In genomic region chr9:131227112-131228058, GRCh38 we compare ENCODE assay signal across 12 cellular contexts. TPM values are rescaled to one million over a fixed set of nuclear protein-coding genes. Genes with fewer than 3 reads are reported as not detected.
DNase-seq lines count a peak whose midpoint lies in the region; ATAC-seq and TF ChIP-seq lines count a peak whose summit lies in the region.
"Had no signal": no experiment of that assay in that cellular context is flagged by ENCODE, and none has a peak within 500 bp of the region (broad histone marks: within the 10 kb centered on the region; RNA-seq: fewer than 3 reads in every experiment).

No MANE protein-coding gene starts in this region.

- no peaks in the 10 kb centered on the region for H3K27me3 ChIP-seq in BLaER1
- H3K27me3 ChIP-seq in HUES6 (ENCODE audit: control insufficient read depth, insufficient read depth, low read length): no peaks in the 10 kb centered on the region
- H3K27me3 ChIP-seq: body of pancreas, gastroesophageal sphincter, vagina had no signal

- H3K9me3 ChIP-seq in BLaER1 (no peaks in the 10 kb centered on the region), HUES6 (ENCODE audit: control insufficient read depth, insufficient read depth, low read depth, low read length) (no peaks in the 10 kb centered on the region)
- H3K9me3 ChIP-seq: body of pancreas, gastroesophageal sphincter, vagina had no signal

- H3K9ac ChIP-seq in BLaER1 (no peak overlapping the region), HUES6 (ENCODE audit: low read length) (no peak overlapping the region)

- H4K20me1 ChIP-seq in BLaER1: peaks cover 18% of the 10 kb centered on the region

- TF ChIP-seq CTCF in VCaP (conservative IDR thresholded peaks at IDR 0.05): peak; percentile 28

- peaks cover 46% of the 10 kb centered on the region for H3K4me1 ChIP-seq in BLaER1
- H3K4me1 ChIP-seq in HUES6 (ENCODE audit: control insufficient read depth, insufficient read depth, low read length): peaks cover 25% of the 10 kb centered on the region
- H3K4me1 ChIP-seq: body of pancreas had no signal

- H3K27ac ChIP-seq in BLaER1 (peak overlapping the region; percentile 32; the same call in 1 of the 2 replicates), HUES6 (ENCODE audit: low read depth, low read length) (peak overlapping the region; percentile 63), VCaP (peak overlapping the region; percentile 77)
- H3K27ac ChIP-seq: body of pancreas, gastroesophageal sphincter, vagina had no signal

- H3K4me2 ChIP-seq in BLaER1: peak overlapping the region; percentile 91

- H3K4me3 ChIP-seq in BLaER1: peak overlapping the region; percentile 34; the same call in 1 of the 2 replicates
- H3K4me3 ChIP-seq in HUES6 (ENCODE audit: low read depth, low read length): peak overlapping the region; percentile 37; the same call in 1 of the 2 replicates
- H3K4me3 ChIP-seq: body of pancreas, vagina had no signal

- H3K36me3 ChIP-seq in BLaER1: peaks cover 44% of the 10 kb centered on the region
- peaks cover 32% of the 10 kb centered on the region for H3K36me3 ChIP-seq in HUES6 (ENCODE audit: control insufficient read depth, insufficient read depth, low read length)

- ATAC-seq in HG02678 (IDR thresholded peaks at IDR 0.05; ENCODE audit: unreplicated experiment): no peak
- ATAC-seq: body of pancreas, gastroesophageal sphincter had no signal

- DNase-seq in lung microvascular endothelial cell (ENCODE audit: low read depth in 2 of 2) (peak; percentile 36 to 69), germinal center (ENCODE audit: low spot score) (no peak), putamen (ENCODE audit: low spot score) (no peak), pons (ENCODE audit: low spot score) (no peak)
- DNase-seq: activated CD4-positive, alpha-beta memory T cell treated with anti-CD3 and anti-CD28 coated beads for 36 hours had no signal

RNA-seq across cellular contexts. Expression of gene FAM78A, which starts 48.9 kb away (rescaled TPM):
- 3.3 and 3.8 TPM in 2 replicates for total RNA-seq in lung microvascular endothelial cell

Comparison
In these comparisons a context has a peak if more than half of its experiments do, and no peak if none do; other contexts are left out.
1. DNase-seq: peak in lung microvascular endothelial cell (2 of 2); none in germinal center (single experiment), putamen (single experiment) and pons (single experiment).
2. Peak in every context shown above with its lines, with median percentiles within 50 percentile points of each other: H3K27ac ChIP-seq.